In the genomic region with DNA sequence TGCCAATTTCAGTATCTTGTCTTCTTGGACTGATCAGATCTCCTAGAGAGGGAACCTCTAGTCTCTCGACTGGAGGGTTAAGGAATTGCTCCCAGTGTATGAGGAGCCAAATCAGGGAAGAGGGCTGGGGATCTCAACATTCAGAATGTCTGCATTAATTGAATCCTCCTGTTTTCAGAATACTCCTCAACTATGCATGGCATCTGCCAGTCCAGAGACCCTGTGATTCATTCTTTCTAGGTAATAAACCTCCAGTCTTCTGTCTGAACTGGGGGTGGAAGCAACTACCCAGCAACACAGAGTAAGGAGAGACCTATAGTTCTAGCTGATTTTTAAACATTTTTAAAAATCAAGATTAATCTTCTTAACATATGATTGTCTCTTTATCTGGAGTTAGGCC, we compare ENCODE assay signal across 23 cellular contexts.
"Had no signal": no experiment of that assay in that cellular context is flagged by ENCODE, and none has a peak within 500 bp of the region (broad histone marks: within the 10 kb centered on the region; RNA-seq: fewer than 3 reads in every experiment).

No MANE protein-coding gene starts in this region.

- H3K36me3 ChIP-seq: brain microvascular endothelial cell, heart left ventricle, WERI-Rb-1 had no signal

- H3K4me3 ChIP-seq: coronary artery, dorsolateral prefrontal cortex, heart left ventricle had no signal

- H3K27me3 ChIP-seq: brain microvascular endothelial cell, dorsolateral prefrontal cortex, heart left ventricle had no signal

- H3K27ac ChIP-seq: brain microvascular endothelial cell, coronary artery, WERI-Rb-1 had no signal

- DNase-seq: activated B cell treated with CpG ODN at 0.5 μM for 24 hours; activated CD4-positive, alpha-beta T cell treated with anti-CD3 and anti-CD28 coated beads for 48 hours; activated CD4-positive, alpha-beta T cell treated with anti-CD3 and anti-CD28 coated beads, Interleukin-2, amount 50 U/mL, for 1 hour; activated CD4-positive, alpha-beta T cell treated with anti-CD3 and anti-CD28 coated beads, Interleukin-2, amount 50 U/mL, for 48 hours; activated CD8-positive, alpha-beta memory T cell treated with anti-CD3 and anti-CD28 coated beads for 24 hours; activated CD8-positive, alpha-beta T cell treated with anti-CD3 and anti-CD28 coated beads for 36 hours; activated effector memory CD4-positive, alpha-beta T cell treated with Interleukin-2 at 50 U/mL for 16 hours; activated gamma-delta T cell treated with Interleukin-2 at 50 U/mL for 16 hours; activated naive CD4-positive, alpha-beta T cell treated with anti-CD3 and anti-CD28 coated beads, Interleukin-2, amount 50 U/mL, for 16 hours; activated naive CD4-positive, alpha-beta T cell treated with Interleukin-2 at 50 U/mL for 16 hours; activated T-cell treated with anti-CD3 and anti-CD28 coated beads, Interleukin-2, amount 50 U/mL, for 4 hours; amniotic stem cell; anterior cingulate cortex; brain microvascular endothelial cell; dorsolateral prefrontal cortex; effector memory CD4-positive, alpha-beta T cell; endodermal cell; foreskin fibroblast; heart left ventricle; T-helper 17 cell; T1000; WERI-Rb-1 had no signal
